In the genomic region with DNA sequence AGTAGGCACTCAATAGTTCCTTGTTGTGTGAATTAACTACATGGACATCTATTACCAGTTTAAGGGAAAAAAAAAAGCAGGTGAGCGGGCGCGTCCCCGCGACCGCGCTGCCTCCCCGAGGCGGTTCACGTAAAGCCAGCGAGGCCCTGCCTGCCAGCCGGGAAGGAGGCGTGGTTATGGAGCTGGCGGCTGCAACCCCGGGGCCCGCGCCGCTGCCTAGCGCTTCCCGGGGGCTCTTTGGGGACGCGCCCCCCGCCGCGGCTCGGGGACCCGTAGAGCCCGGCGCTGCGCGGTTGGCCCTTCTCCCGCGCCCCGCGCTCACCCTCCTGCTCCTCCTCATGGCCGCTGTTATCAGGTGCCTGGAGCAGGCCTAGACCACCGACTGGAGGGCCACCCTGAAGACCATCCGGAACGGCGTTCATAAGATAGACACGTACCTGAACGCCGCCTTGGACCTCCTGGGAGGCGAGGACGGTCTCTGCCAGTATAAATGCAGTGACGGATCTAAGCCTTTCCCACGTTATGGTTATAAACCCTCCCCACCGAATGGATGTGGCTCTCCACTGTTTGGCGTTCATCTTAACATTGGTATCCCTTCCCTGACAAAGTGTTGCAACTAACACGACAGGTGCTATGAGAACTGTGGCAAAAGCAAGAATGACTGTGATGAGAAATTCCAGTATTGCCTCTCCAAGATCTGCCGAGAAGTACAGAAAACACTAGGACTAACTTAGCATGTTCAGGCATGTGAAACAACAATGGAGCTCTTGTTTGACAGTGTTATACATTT, we compare ENCODE assay signal across 8 cellular contexts. TPM values are rescaled to one million over a fixed set of nuclear protein-coding genes. Genes with fewer than 3 reads are reported as not detected.
DNase-seq lines count a peak whose midpoint lies in the region; ATAC-seq and TF ChIP-seq lines count a peak whose summit lies in the region.

No MANE protein-coding gene starts in this region.

- ATAC-seq in GM19324 (IDR thresholded peaks at IDR 0.05; ENCODE audit: low FRiP score, unreplicated experiment), result no peak

- H3K27ac ChIP-seq in 22Rv1 (peak overlapping the region; percentile 85), GM23248 (no peak overlapping the region)

- peak overlapping the region; percentile 87 for H3K4me2 ChIP-seq in GM23248 (ENCODE audit: unreplicated experiment)

- H2AFZ ChIP-seq in GM23248, result peak overlapping the region; percentile 85

- peaks cover 18% of the 10 kb centered on the region for H3K79me2 ChIP-seq in GM23248 (ENCODE audit: insufficient read depth)

- TF ChIP-seq CTCF in 22Rv1 (IDR thresholded peaks at IDR 0.05) (peak; percentile 37), epithelial cell of esophagus (IDR thresholded peaks at IDR 0.05; ENCODE audit: insufficient read depth, low read depth, low read length, missing control alignments) (peak; percentile 13)

- H3K4me3 ChIP-seq in GM23248, result peak overlapping the region; percentile 70
- H3K4me3 ChIP-seq in epithelial cell of esophagus (ENCODE audit: low read length), result peak overlapping the region; percentile 40

- peaks cover 11% of the 10 kb centered on the region; the same call in 1 of the 2 replicates for H3F3A ChIP-seq in GM23248 (ENCODE audit: insufficient read depth)

- H3K9me3 ChIP-seq in GM23248 (ENCODE audit: low read depth), result no peaks in the 10 kb centered on the region

- H3K36me3 ChIP-seq in GM23248 (ENCODE audit: low read depth), result no peaks in the 10 kb centered on the region

- 20 to 21% methylated on average over 46 to 50 of the region's 51 CpGs for WGBS in GM23248 (ENCODE audit: low coverage in 1 of 2, low lambda C conversion rate in 2 of 2, missing lambda C conversion rate in 2 of 2), 2 experiments

- H3K4me1 ChIP-seq in GM23248 (ENCODE audit: insufficient read depth), result peaks cover 6% of the 10 kb centered on the region

- H3K27me3 ChIP-seq in GM23248 (replicated peaks; ENCODE audit: insufficient read depth), result no peaks in the 10 kb centered on the region

- peak overlapping the region; percentile 60 for H3K9ac ChIP-seq in GM23248

- H4K20me1 ChIP-seq in GM23248 (ENCODE audit: insufficient read depth), result no peaks in the 10 kb centered on the region

- DNase-seq in GM23248, result peak; percentile 73
- DNase-seq in NCI-H526 (lab: John Stamatoyannopoulos, UW), result peak; percentile 92
- peak; percentile 42 for DNase-seq in activated T-cell treated with anti-CD3 and anti-CD28 coated beads for 24 hours (ENCODE audit: low read depth)
- peak; percentile 92 for DNase-seq in epithelial cell of esophagus (ENCODE audit: low read depth)
- peak; percentile 52 for DNase-seq in mucosa of gallbladder (ENCODE audit: low spot score)
- DNase-seq in stimulated activated naive CD4-positive, alpha-beta T cell (lab: John Stamatoyannopoulos, UW), result peak; percentile 37 to 65 (median 56)

- in situ Hi-C loops in GM23248 (cut with MboI), result no loop called here

- H3K9me2 ChIP-seq in GM23248 (ENCODE audit: insufficient read depth), result no peaks in the 10 kb centered on the region

RNA-seq across cellular contexts. Expression of a gene that starts 2.6 kb away (rescaled TPM):
- total RNA-seq in GM23248 (2014; rRNA removed; shearing (Covaris generic)), result 29.6 and 37.2 TPM in 2 replicates
- 12.6 and 13.2 TPM in 2 replicates for polyA plus RNA-seq in GM23248 (2016; fragmentation: Nextera tagmentation; extraction: Ambion mirVana)
- total RNA-seq in mucosa of gallbladder, result 47.8 TPM

RNA-seq across cellular contexts. Expression of a gene that starts 35.6 kb away (rescaled TPM):
- 1.9 and 3.4 TPM in 2 replicates for total RNA-seq in GM23248 (2014; rRNA removed; shearing (Covaris generic))
- 1.4 and 1.9 TPM in 2 replicates for polyA plus RNA-seq in GM23248 (2016; fragmentation: Nextera tagmentation; extraction: Ambion mirVana)
- 0.66 TPM for total RNA-seq in mucosa of gallbladder

RNA-seq across cellular contexts. Expression of a gene that starts 35.8 kb away (rescaled TPM):
- total RNA-seq in GM23248 (2014; rRNA removed; shearing (Covaris generic)), result 6.1 and 14.8 TPM in 2 replicates
- polyA plus RNA-seq in GM23248 (2016; fragmentation: Nextera tagmentation; extraction: Ambion mirVana), result 27.0 and 27.3 TPM in 2 replicates
- 31.4 TPM for total RNA-seq in mucosa of gallbladder

Comparison
In these comparisons a context has a peak if more than half of its experiments do, and no peak if none do; other contexts are left out.
1. DNase-seq: peak in every context shown above with its lines; median percentile 92 in NCI-H526; 92 in epithelial cell of esophagus; 73 in GM23248; 56 in stimulated activated naive CD4-positive, alpha-beta T cell; 52 in mucosa of gallbladder; 42 in activated T-cell treated with anti-CD3 and anti-CD28 coated beads for 24 hours.